Comparison of ENCODE assay signal across 24 cellular contexts in genomic region chr13:36454121-36454520, GRCh38. TPM values are rescaled to one million over a fixed set of nuclear protein-coding genes. Genes with fewer than 3 reads are reported as not detected.
"Had no signal": no experiment of that assay in that cellular context is flagged by ENCODE, and none has a peak within 500 bp of the region (broad histone marks: within the 10 kb centered on the region; RNA-seq: fewer than 3 reads in every experiment).

No MANE protein-coding gene starts in this region.

- H3K36me3 ChIP-seq: ascending aorta, Peyer's patch, SJSA1, WERI-Rb-1 had no signal

- H3K27me3 ChIP-seq: ascending aorta, Peyer's patch, SJSA1 had no signal

- ATAC-seq: activated CD8-positive, alpha-beta memory T cell treated with anti-CD3 and anti-CD28 coated beads, Interleukin-2, amount 10 ng/mL, durations not matched to agents 7 days and 5 days; activated T-cell treated with anti-CD3 and anti-CD28 coated beads, Interleukin-2, amount 50 U/mL, for 72 hours; activated T-helper 17 cell treated with anti-CD3 and anti-CD28 coated beads, Interleukin-2, amount 50 U/mL, for 72 hours had no signal

- DNase-seq: activated CD4-positive, alpha-beta memory T cell treated with anti-CD3 and anti-CD28 coated beads, Interleukin-2, amount 10 ng/mL, durations not matched to agents 7 days and 5 days; activated CD4-positive, alpha-beta T cell treated with anti-CD3 and anti-CD28 coated beads for 1 hour; activated CD4-positive, alpha-beta T cell treated with anti-CD3 and anti-CD28 coated beads for 48 hours; activated CD4-positive, CD25-positive, alpha-beta regulatory T cell; activated CD8-positive, alpha-beta memory T cell treated with anti-CD3 and anti-CD28 coated beads for 24 hours; activated CD8-positive, alpha-beta memory T cell treated with anti-CD3 and anti-CD28 coated beads, Interleukin-2, amount 10 ng/mL, durations not matched to agents 7 days and 5 days; activated gamma-delta T cell; activated naive CD4-positive, alpha-beta T cell treated with Interleukin-2 at 50 U/mL for 16 hours; activated naive CD8-positive, alpha-beta T cell treated with anti-CD3 and anti-CD28 coated beads, Interleukin-2, amount 10 ng/mL, durations not matched to agents 7 days and 5 days; activated T-cell treated with anti-CD3 and anti-CD28 coated beads, Interleukin-2, amount 50 U/mL, for 1 hour; activated T-cell treated with anti-CD3 and anti-CD28 coated beads, Interleukin-2, amount 50 U/mL, for 72 hours; amygdala; KG1; NCI-H1436 treated with DMSO at 0.1 percent for 48 hours; NCI-H1694 treated with DMSO at 0.1 percent for 48 hours; NCI-H2029; NCI-H524 treated with DMSO at 0.1 percent for 48 hours; Peyer's patch; T-helper 1 cell; T1000; WERI-Rb-1 had no signal

- H3K27ac ChIP-seq: ascending aorta, Peyer's patch, SJSA1, WERI-Rb-1 had no signal

- H3K4me1 ChIP-seq: ascending aorta, Peyer's patch, SJSA1 had no signal

- H3K9me3 ChIP-seq: ascending aorta, Peyer's patch, SJSA1 had no signal

- H3K4me3 ChIP-seq: ascending aorta, Peyer's patch, SJSA1 had no signal

RNA-seq across cellular contexts. Expression of gene CCNA1, which starts 21.8 kb away (rescaled TPM):
- total RNA-seq: ascending aorta had no signal
